ENCODE assay signal across 9 cellular contexts in the genomic region with DNA sequence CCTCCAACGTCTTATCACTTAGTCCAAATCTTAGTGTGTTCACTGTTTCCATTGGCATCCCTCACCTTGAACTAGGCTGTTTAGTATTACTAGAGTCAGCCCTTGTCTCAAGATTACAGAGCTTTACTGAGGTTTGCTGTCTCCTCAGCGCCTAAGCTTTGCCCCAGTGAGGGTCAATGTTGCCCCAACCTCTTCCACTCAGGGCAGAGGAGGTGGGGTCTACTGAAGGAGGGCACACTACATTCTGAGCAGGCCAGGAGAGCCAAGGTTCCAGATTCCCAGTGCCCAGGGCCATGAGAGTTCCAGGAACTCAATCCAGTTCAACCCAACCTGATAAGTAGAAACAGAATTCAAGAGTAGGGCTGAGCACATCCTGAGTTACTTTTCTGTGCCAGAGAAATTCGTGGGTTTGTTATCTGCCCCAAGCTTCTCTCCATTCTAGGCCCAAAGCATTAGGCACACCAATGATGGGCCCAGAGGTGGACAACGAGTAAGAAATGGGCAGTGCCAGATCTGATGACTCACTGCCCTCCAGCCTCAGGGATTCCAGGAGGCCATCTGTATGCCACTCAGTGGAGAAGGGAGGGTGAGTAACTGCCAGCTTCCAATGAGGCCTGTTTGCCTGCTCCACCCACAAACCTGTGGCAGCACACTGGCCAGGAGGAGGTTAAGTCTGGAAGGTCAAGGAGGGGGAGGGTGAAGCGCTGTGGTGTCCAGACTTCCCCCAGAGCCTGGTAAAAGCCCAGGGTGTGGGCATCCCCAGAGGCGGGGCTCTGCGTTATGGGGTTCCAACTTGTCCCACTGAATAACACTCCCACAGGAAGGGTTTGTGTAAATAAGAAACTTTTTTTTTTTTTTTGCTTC. TPM values are rescaled to one million over a fixed set of nuclear protein-coding genes. Genes with fewer than 3 reads are reported as not detected.
DNase-seq lines count a peak whose midpoint lies in the region; ATAC-seq and TF ChIP-seq lines count a peak whose summit lies in the region.
"Had no signal": no experiment of that assay in that cellular context is flagged by ENCODE, and none has a peak within 500 bp of the region (broad histone marks: within the 10 kb centered on the region; RNA-seq: fewer than 3 reads in every experiment).

No MANE protein-coding gene starts in this region.

- H3K79me1 ChIP-seq in trophoblast cell (ENCODE audit: low read length), result no peaks in the 10 kb centered on the region

- WGBS in trophoblast cell (ENCODE audit: extremely low coverage, insufficient coverage, insufficient read length), result no CpG with 5 or more reads among the region's 7 CpGs

- H3K27me3 ChIP-seq in RWPE2 (ENCODE audit: insufficient read depth, poor library complexity, severe bottlenecking) (no peaks in the 10 kb centered on the region), trophoblast cell (ENCODE audit: insufficient read depth, low read length) (peaks cover 3% of the 10 kb centered on the region)

- DNase-seq in DMS53 (lab: John Stamatoyannopoulos, UW) (peak; percentile 91), RWPE2 (ENCODE audit: low spot score) (peak; percentile 95), fibroblast of mammary gland (ENCODE audit: low read depth) (peak; percentile 89), trophoblast cell (peak in 1 of 2 donors; percentile 51), NCI-H2227 (lab: John Stamatoyannopoulos, UW; ENCODE audit: unreplicated experiment) (no peak), DMS153 (lab: John Stamatoyannopoulos, UW) (no peak), NCI-H1105 (lab: John Stamatoyannopoulos, UW) (no peak)

- H3K9ac ChIP-seq in trophoblast cell (ENCODE audit: low read length), result no peak overlapping the region

- no peak overlapping the region for H2BK12ac ChIP-seq in trophoblast cell (ENCODE audit: low read length)

- no peak overlapping the region for H2AFZ ChIP-seq in trophoblast cell (ENCODE audit: insufficient read depth, low read length, poor library complexity)

- no peak for TF ChIP-seq CTCF in RWPE2 (IDR thresholded peaks at IDR 0.05; ENCODE audit: poor library complexity, severe bottlenecking)
- TF ChIP-seq CTCF in fibroblast of mammary gland (conservative IDR thresholded peaks at IDR 0.05; ENCODE audit: control insufficient read depth, insufficient read depth, low read depth, low read length), result no peak

- no peaks in the 10 kb centered on the region for H3K79me2 ChIP-seq in trophoblast cell (ENCODE audit: control insufficient read depth, insufficient read depth, low read length, poor library complexity)

- no peak overlapping the region for H3K14ac ChIP-seq in trophoblast cell (ENCODE audit: low read length)

- no peak overlapping the region for H2BK120ac ChIP-seq in trophoblast cell (ENCODE audit: insufficient read depth, low read length, poor library complexity)

- H3K27ac ChIP-seq in RWPE2 (ENCODE audit: poor library complexity, severe bottlenecking), result peak overlapping the region; percentile 83
- no peak overlapping the region for H3K27ac ChIP-seq in trophoblast cell (ENCODE audit: low read depth, low read length)
- H3K27ac ChIP-seq: neutrophil had no signal

- H3K4me3 ChIP-seq in RWPE2 (ENCODE audit: severe bottlenecking), result no peak overlapping the region
- no peak overlapping the region for H3K4me3 ChIP-seq in fibroblast of mammary gland (ENCODE audit: control insufficient read depth, low read depth, low read length)
- H3K4me3 ChIP-seq in trophoblast cell (ENCODE audit: low read depth, low read length), result peak overlapping the region; percentile 4

- no peak overlapping the region for H4K8ac ChIP-seq in trophoblast cell (ENCODE audit: low read depth, low read length)

- H3K36me3 ChIP-seq in RWPE2 (ENCODE audit: low read depth), result peaks cover 87% of the 10 kb centered on the region
- H3K36me3 ChIP-seq in trophoblast cell (ENCODE audit: control insufficient read depth in 1 of 2, insufficient read depth in 2 of 2, low read length in 2 of 2), result peaks cover 38 to 40% of the 10 kb centered on the region in 2 experiments
- H3K36me3 ChIP-seq: neutrophil had no signal

- H2BK5ac ChIP-seq in trophoblast cell (ENCODE audit: low read depth, low read length, poor library complexity), result no peak overlapping the region

- no peak overlapping the region for H3K4me2 ChIP-seq in trophoblast cell (ENCODE audit: low read length)

- no peak overlapping the region for H4K91ac ChIP-seq in trophoblast cell (ENCODE audit: low read depth, low read length)

- no peak overlapping the region for H3K4ac ChIP-seq in trophoblast cell (ENCODE audit: low read depth, low read length)

- H3K18ac ChIP-seq in trophoblast cell (ENCODE audit: low read length), result no peak overlapping the region

- H3K4me1 ChIP-seq in RWPE2 (ENCODE audit: insufficient read depth, poor library complexity, severe bottlenecking) (peaks cover 38% of the 10 kb centered on the region), trophoblast cell (ENCODE audit: control insufficient read depth in 1 of 2, insufficient read depth in 2 of 2, low read length in 2 of 2) (peaks cover 20 to 26% of the 10 kb centered on the region in 2 experiments)

- no peak overlapping the region for H4K12ac ChIP-seq in trophoblast cell (ENCODE audit: low read depth, low read length)

- peak; percentile 89 for ATAC-seq in RWPE2 (ENCODE audit: low read depth)
- ATAC-seq in HG03139 (IDR thresholded peaks at IDR 0.05; ENCODE audit: unreplicated experiment), result no peak

- H3K9me3 ChIP-seq in RWPE2 (ENCODE audit: severe bottlenecking) (no peaks in the 10 kb centered on the region), trophoblast cell (ENCODE audit: insufficient read depth, low read depth, low read length) (peaks cover 5% of the 10 kb centered on the region)
- H3K9me3 ChIP-seq: neutrophil had no signal

- no peak overlapping the region for H3K23ac ChIP-seq in trophoblast cell (ENCODE audit: low read length)

- H2AK5ac ChIP-seq in trophoblast cell (ENCODE audit: low read length), result no peak overlapping the region

RNA-seq across cellular contexts. Expression of a gene that starts 8.2 kb away (rescaled TPM):
- polyA plus RNA-seq in trophoblast cell (2013), result 13.2 and 14.1 TPM in 2 replicates

RNA-seq across cellular contexts. Expression of a gene that starts 9.5 kb away (rescaled TPM):
- polyA plus RNA-seq in trophoblast cell (2013), result 8.0 and 8.7 TPM in 2 replicates

RNA-seq across cellular contexts. Expression of a gene that starts 14.3 kb away (rescaled TPM):
- polyA plus RNA-seq in trophoblast cell (2013), result 0.14 and 0.25 TPM in 2 replicates

RNA-seq across cellular contexts. Expression of a gene that starts 15.0 kb away (rescaled TPM):
- 0.44 and 0.45 TPM in 2 replicates for polyA plus RNA-seq in trophoblast cell (2013)

RNA-seq across cellular contexts. Expression of a gene that starts 57.8 kb away (rescaled TPM):
- polyA plus RNA-seq in trophoblast cell (2013), result 70.1 and 72.5 TPM in 2 replicates

Comparison
In these comparisons a context has a peak if more than half of its experiments do, and no peak if none do; other contexts are left out.
1. DNase-seq: peak in DMS53 (single experiment), RWPE2 (single experiment) and fibroblast of mammary gland (single experiment); none in NCI-H2227 (single experiment), DMS153 (single experiment) and NCI-H1105 (single experiment).